Comparison of ENCODE assay signal across 15 cellular contexts in the genomic region with DNA sequence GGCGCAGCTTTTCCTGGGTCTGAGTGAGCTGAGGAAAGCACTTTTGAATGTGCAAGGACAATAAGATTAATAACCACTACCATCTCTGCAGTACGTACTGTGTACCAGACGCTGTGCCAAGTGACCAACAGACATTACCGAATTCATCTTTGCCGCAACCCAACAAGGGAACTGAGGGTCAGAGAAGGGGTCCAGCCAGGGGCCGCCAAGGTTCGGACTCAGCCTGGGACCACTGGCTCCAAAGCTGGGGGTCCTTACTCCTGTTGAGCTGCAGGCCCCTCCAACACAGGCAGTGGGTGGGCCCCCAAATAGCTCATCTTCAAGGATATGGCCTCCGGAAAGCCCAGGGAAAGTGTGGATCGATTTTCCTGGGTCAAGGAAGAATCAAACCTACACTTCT. TPM values are rescaled to one million over a fixed set of nuclear protein-coding genes. Genes with fewer than 3 reads are reported as not detected.
DNase-seq lines count a peak whose midpoint lies in the region; ATAC-seq and TF ChIP-seq lines count a peak whose summit lies in the region.
"Had no signal": no experiment of that assay in that cellular context is flagged by ENCODE, and none has a peak within 500 bp of the region (broad histone marks: within the 10 kb centered on the region; RNA-seq: fewer than 3 reads in every experiment).

No MANE protein-coding gene starts in this region.

- H3K36me3 ChIP-seq in transverse colon: no peaks in the 10 kb centered on the region

- no peak for TF ChIP-seq CTCF in transverse colon (IDR thresholded peaks at IDR 0.05)

- DNase-seq in cardiac septum (ENCODE audit: low spot score): peak; percentile 27
- no peak for DNase-seq in Right ventricle myocardium inferior (ENCODE audit: missing footprints)
- DNase-seq in left lobe of liver (ENCODE audit: low spot score): peak; percentile 27
- peak; percentile 63 for DNase-seq in posterior vena cava (ENCODE audit: low spot score)
- no peak for DNase-seq in transverse colon
- DNase-seq in DMS 273 (lab: John Stamatoyannopoulos, UW; ENCODE audit: unreplicated experiment): no peak
- DNase-seq in NCI-H2081 (lab: John Stamatoyannopoulos, UW): no peak
- DNase-seq in stimulated activated CD4-positive, alpha-beta T cell treated with anti-CD3 and anti-CD28 coated beads, Interleukin-15, amount 100 ng/mL, for 24 hours: no peak
- DNase-seq: DMS153, EL, HCEC 1CT, NCI-H1417, NCI-H1930, NCI-H510A had no signal

- no peak for TF ChIP-seq EP300 in transverse colon (IDR thresholded peaks at IDR 0.05; ENCODE audit: low read depth)

- no peak overlapping the region for H3K4me3 ChIP-seq in transverse colon

- H3K4me1 ChIP-seq in transverse colon: peaks cover 0 to 44% (median 11%) of the 10 kb centered on the region in 4 donors

- no peak for TF ChIP-seq POLR2A in transverse colon (IDR thresholded peaks at IDR 0.05)

- intact Hi-C loops in cardiac septum (cut with DNase I): loop anchor here (5.0 kb wide), 1 partner anchor 78 kb away; a partner anchor contains a TSS
- intact Hi-C loops in Right ventricle myocardium inferior (cut with DNase I): loop anchor here (5.0 kb wide), 1 partner anchor 58 kb away; no protein-coding TSS in a partner anchor
- intact Hi-C loops in posterior vena cava (cut with DNase I): loop anchor here (5.0 to 10.0 kb wide), 2 partner anchors 293 to 296 kb away; no protein-coding TSS in a partner anchor
- intact Hi-C loops in transverse colon (cut with DNase I; ENCODE audit: low total_unique reads): no loop called here

- in situ Hi-C loops in transverse colon (cut with MboI; ENCODE audit: low pct_ligation_motif_present in 1 of 4, low pct_unique_long_range_greater_than_20kb in 1 of 4, low sequenced_read_pairs in 3 of 4): loop anchor here in 2 of 4 donors (10.0 to 25.0 kb wide), 2 partner anchors 288 to 296 kb away; no protein-coding TSS in a partner anchor

- WGBS in transverse colon (ENCODE audit: low coverage in 1 of 2), 2 donors: 80 to 86% methylated on average over 1 to 9 of the region's 9 CpGs

- no peak for ATAC-seq in Right ventricle myocardium inferior
- ATAC-seq in left lobe of liver: no peak

- no peaks in the 10 kb centered on the region for H3K9me3 ChIP-seq in transverse colon

- no peaks in the 10 kb centered on the region for H3K27me3 ChIP-seq in transverse colon

- peak overlapping the region; percentile 7 to 78 (median 22) for H3K27ac ChIP-seq in transverse colon
- H3K27ac ChIP-seq: C4-2B had no signal

RNA-seq across cellular contexts. Expression of a gene that starts 55.0 kb away (rescaled TPM):
- 1.3 TPM for total RNA-seq in cardiac septum
- total RNA-seq in Right ventricle myocardium inferior: 0.43 TPM
- 1.3 TPM for total RNA-seq in left lobe of liver
- total RNA-seq in posterior vena cava: 1 to 10 TPM; 1.4 to 2.4 TPM
- total RNA-seq in transverse colon: 10 to 100 TPM in 1 of 4 donors, 1 to 10 TPM in 1, under 1 TPM in 1, not detected in 1; 0.68 to 53.9 (median 1.9) TPM

Comparison
In these comparisons a context has a peak if more than half of its experiments do, and no peak if none do; other contexts are left out.
1. DNase-seq: peak in cardiac septum (single experiment), left lobe of liver (single experiment) and posterior vena cava (single experiment); none in Right ventricle myocardium inferior (single experiment), transverse colon (single experiment), DMS 273 (single experiment), NCI-H2081 (0 of 2) and stimulated activated CD4-positive, alpha-beta T cell treated with anti-CD3 and anti-CD28 coated beads, Interleukin-15, amount 100 ng/mL, for 24 hours (single experiment).